9 cellular contexts compared by ENCODE assay signal in the genomic region with DNA sequence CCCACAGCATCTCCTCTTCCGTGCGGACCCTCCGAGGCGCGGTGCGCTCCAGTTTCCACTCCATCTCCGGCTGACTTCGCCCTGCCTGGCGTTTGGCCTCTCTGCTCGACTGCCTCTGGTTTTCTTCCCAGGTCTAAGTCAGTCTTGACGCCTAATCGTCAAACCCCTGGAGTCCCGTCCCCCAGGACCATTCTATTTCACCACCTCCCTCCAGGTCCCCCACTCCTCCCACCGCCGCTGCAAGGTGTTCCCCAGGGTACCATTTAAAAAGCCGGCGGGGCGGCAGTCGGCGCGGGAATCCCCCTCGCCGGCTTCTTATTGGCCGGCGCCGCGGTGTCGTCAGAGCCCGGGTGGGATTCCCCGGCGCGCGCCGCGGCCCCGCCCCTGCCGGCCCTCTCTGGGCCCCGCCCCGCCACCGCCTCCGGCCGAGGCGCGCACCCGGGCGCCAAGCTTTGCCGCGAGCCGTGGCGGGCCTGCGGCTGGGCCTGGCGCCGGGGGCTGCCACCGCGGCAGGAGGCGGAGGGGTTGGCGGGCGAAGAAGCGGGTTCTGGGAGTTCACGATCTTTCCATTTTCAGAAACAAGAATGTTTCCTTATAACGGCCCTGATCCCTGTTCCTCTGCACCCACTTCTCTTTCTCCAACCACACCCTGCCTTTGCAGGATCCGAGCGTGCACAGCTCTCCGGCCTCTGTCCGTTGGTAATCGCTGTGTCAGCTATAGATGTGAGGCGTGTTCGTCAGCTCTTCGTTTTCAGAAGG. TPM values are rescaled to one million over a fixed set of nuclear protein-coding genes. Genes with fewer than 3 reads are reported as not detected.
DNase-seq lines count a peak whose midpoint lies in the region; ATAC-seq and TF ChIP-seq lines count a peak whose summit lies in the region.
"Had no signal": no experiment of that assay in that cellular context is flagged by ENCODE, and none has a peak within 500 bp of the region (broad histone marks: within the 10 kb centered on the region; RNA-seq: fewer than 3 reads in every experiment).

A gene with protein sequence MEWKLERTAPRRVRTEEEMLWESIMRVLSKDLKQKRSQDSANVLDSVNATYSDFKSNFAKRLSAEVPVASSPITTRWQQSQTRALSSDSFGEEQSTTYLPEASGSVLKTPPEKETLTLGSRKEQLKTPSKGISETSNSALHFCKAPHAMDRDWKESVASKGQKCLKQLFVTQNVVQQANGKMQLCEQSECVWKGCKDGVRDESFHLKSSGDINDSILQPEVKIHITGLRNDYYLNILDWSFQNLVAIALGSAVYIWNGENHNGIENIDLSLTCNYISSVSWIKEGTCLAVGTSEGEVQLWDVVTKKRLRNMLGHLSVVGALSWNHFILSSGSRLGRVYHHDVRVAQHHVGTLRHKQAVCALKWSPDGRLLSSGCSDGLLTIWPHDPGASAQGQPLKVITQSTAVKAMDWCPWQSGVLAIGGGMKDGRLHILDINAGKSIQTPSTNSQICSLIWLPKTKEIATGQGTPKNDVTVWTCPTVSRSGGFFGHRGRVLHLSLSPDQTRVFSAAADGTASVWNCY (minus strand): TSS at position 241 of the 759 bp plus-strand sequence. CDS start 177 bp downstream, at position 64.

- 0 to 1% (median 1%) methylated on average over 38 to 69 of the region's 69 CpGs for WGBS in heart left ventricle, 4 donors
- under 1% methylated on average over 45 of the region's 69 CpGs for WGBS in prostate gland

- H3K36me3 ChIP-seq in MG63 (no peaks in the 10 kb centered on the region), heart left ventricle (no peaks in the 10 kb centered on the region), prostate gland (no peaks in the 10 kb centered on the region), upper lobe of right lung (no peaks in the 10 kb centered on the region)

- ATAC-seq in SK-N-SH treated with all-trans-retinoic acid at 6 μM for 48 hours (peak; percentile 79), heart left ventricle (peak; percentile 53 to 97 (median 93)), upper lobe of right lung (peak; percentile 93)
- peak; percentile 90 to 94 for ATAC-seq in activated naive CD4-positive, alpha-beta T cell treated with anti-CD3 and anti-CD28 coated beads, Interleukin-2, amount 50 U/mL, for 72 hours

- TF ChIP-seq POLR2A in heart left ventricle (IDR thresholded peaks at IDR 0.05): no peak
- no peak for TF ChIP-seq POLR2A in prostate gland (IDR thresholded peaks at IDR 0.05)

- H3K9me3 Mint-ChIP-seq in activated naive CD4-positive, alpha-beta T cell treated with anti-CD3 and anti-CD28 coated beads, Interleukin-2, amount 50 U/mL, for 72 hours: no peaks in the 10 kb centered on the region

- peaks cover 5 to 32% (median 24%) of the 10 kb centered on the region in 12 donors for H3K4me1 ChIP-seq in heart left ventricle
- H3K4me1 ChIP-seq in prostate gland (replicated peaks): peaks cover 4% of the 10 kb centered on the region
- peaks cover 20% of the 10 kb centered on the region for H3K4me1 ChIP-seq in upper lobe of right lung

- intact Hi-C loops in heart left ventricle (cut with DNase I): loop anchor here in 6 of 10 donors (2.0 to 10.0 kb wide), 6 partner anchors 52 to 522 kb away; a partner anchor contains a TSS
- intact Hi-C loops in prostate gland (cut with DNase I): loop anchor here (10.0 kb wide), 1 partner anchor 1032 kb away; no protein-coding TSS in a partner anchor
- intact Hi-C loops in upper lobe of right lung (cut with DNase I): no loop called here

- no peak within 1 kb of the TSS for H3K27ac Mint-ChIP-seq in activated naive CD4-positive, alpha-beta T cell treated with anti-CD3 and anti-CD28 coated beads, Interleukin-2, amount 50 U/mL, for 72 hours

- peak; percentile 36 for DNase-seq in GM04504 (ENCODE audit: low read depth)
- DNase-seq in HCEC 1CT: peak; percentile 75
- DNase-seq in MG63: peak; percentile 79
- peak; percentile 74 to 78 for DNase-seq in activated naive CD4-positive, alpha-beta T cell treated with anti-CD3 and anti-CD28 coated beads, Interleukin-2, amount 50 U/mL, for 72 hours (ENCODE audit: low spot score in 2 of 2)
- peak; percentile 64 to 83 (median 72) for DNase-seq in heart left ventricle
- DNase-seq in prostate gland (ENCODE audit: low spot score): peak; percentile 50
- peak; percentile 79 for DNase-seq in upper lobe of right lung

- H3K9me3 ChIP-seq in MG63 (no peaks in the 10 kb centered on the region), heart left ventricle (no peaks in the 10 kb centered on the region), prostate gland (no peaks in the 10 kb centered on the region), upper lobe of right lung (no peaks in the 10 kb centered on the region)

- no peak for TF ChIP-seq CTCF in heart left ventricle (IDR thresholded peaks at IDR 0.05)
- no peak for TF ChIP-seq CTCF in prostate gland (IDR thresholded peaks at IDR 0.05)
- TF ChIP-seq CTCF in upper lobe of right lung (IDR thresholded peaks at IDR 0.05): no peak

- H3K36me3 Mint-ChIP-seq in activated naive CD4-positive, alpha-beta T cell treated with anti-CD3 and anti-CD28 coated beads, Interleukin-2, amount 50 U/mL, for 72 hours: peaks cover 5 to 8% of the 10 kb centered on the region in 2 donors

- H3K27me3 ChIP-seq in MG63: no peaks in the 10 kb centered on the region; the same call in 1 of the 2 replicates
- H3K27me3 ChIP-seq in heart left ventricle: peaks cover 26 to 74% (median 51%) of the 10 kb centered on the region in 9 donors
- no peaks in the 10 kb centered on the region for H3K27me3 ChIP-seq in prostate gland (replicated peaks; ENCODE audit: insufficient read depth)
- peaks cover 69% of the 10 kb centered on the region for H3K27me3 ChIP-seq in upper lobe of right lung

- peak within 1 kb of the TSS; percentile 49 for H3K4me3 ChIP-seq in MG63
- peak within 1 kb of the TSS; percentile 29 to 63 (median 50) for H3K4me3 ChIP-seq in heart left ventricle
- H3K4me3 ChIP-seq in prostate gland: peak within 1 kb of the TSS; percentile 30 to 39
- H3K4me3 ChIP-seq in upper lobe of right lung: peak within 1 kb of the TSS; percentile 41

- H3K27ac ChIP-seq in heart left ventricle (no peak within 1 kb of the TSS), prostate gland (no peak within 1 kb of the TSS), upper lobe of right lung (no peak within 1 kb of the TSS)

TF ChIP-seq in SK-N-SH treated with all-trans-retinoic acid at 6 μM for 48 hours, 23 proteins besides CTCF, POLR2A, EP300 and RAD21:
- TF ChIP-seq ZNF8 (CRISPR knock-in tag; IDR thresholded peaks at IDR 0.05) (no peak), BACH2 (CRISPR knock-in tag; IDR thresholded peaks at IDR 0.05; ENCODE audit: borderline replicate concordance) (no peak), TCF4 (CRISPR knock-in tag; IDR thresholded peaks at IDR 0.05; ENCODE audit: borderline replicate concordance) (no peak)

RNA-seq across cellular contexts. Expression of the gene that starts here (rescaled TPM):
- total RNA-seq in MG63 (2014; rRNA removed; shearing (Covaris generic); ENCODE audit: low replicate concordance): not detected in 2 replicates
- total RNA-seq in activated naive CD4-positive, alpha-beta T cell treated with anti-CD3 and anti-CD28 coated beads, Interleukin-2, amount 50 U/mL, for 72 hours: not detected
- not detected for total RNA-seq in heart left ventricle
- polyA plus RNA-seq in heart left ventricle: not detected
- total RNA-seq in prostate gland: 1 to 10 TPM in 1 of 2 donors, not detected in 1; 1.1 TPM
- not detected for total RNA-seq in upper lobe of right lung
- total RNA-seq: subcutaneous adipose tissue had no signal

Comparison
In these comparisons a context has a peak if more than half of its experiments do, and no peak if none do; other contexts are left out.
1. Peak in DNase-seq and H3K4me3 ChIP-seq in MG63; RNA of the gene not detected or under 1 TPM.
2. Peak in DNase-seq and ATAC-seq in activated naive CD4-positive, alpha-beta T cell treated with anti-CD3 and anti-CD28 coated beads, Interleukin-2, amount 50 U/mL, for 72 hours; RNA of the gene not detected or under 1 TPM.
3. Peak in DNase-seq, ATAC-seq and H3K4me3 ChIP-seq in heart left ventricle; RNA of the gene not detected or under 1 TPM.
4. Peak in DNase-seq, ATAC-seq and H3K4me3 ChIP-seq in upper lobe of right lung; RNA of the gene not detected or under 1 TPM.